1 cellular context compared by ENCODE assay signal in the genomic region with DNA sequence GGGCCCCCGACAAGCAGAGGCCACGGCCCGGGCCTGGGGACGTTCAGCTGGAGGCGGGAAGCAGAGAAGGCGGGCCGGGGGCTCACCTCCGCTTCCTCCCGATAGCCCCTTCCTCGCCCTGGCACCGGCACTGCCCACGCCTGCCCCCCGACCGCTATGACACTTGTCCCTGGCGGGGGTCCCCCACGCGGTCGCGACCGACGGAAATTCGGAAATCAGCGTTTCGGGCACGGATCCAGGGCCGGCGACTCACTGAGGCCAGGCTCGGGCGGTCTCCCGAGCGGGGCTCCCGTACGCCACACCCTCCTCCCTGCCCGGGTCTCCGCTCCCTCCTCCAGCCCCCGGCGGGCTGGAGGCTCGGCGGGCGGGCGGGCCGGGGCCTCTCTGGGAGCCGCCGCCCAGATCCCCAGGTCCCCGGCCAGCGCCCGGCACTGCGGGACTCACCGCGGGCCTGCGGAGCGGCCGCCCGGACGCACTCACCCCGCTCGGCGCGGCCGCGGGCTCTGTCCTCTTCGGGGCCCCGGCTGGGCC.
TF ChIP-seq lines count a peak whose summit lies in the region.

No MANE protein-coding gene starts in this region.

TF ChIP-seq in HepG2, 621 proteins besides CTCF, POLR2A, EP300 and RAD21 (continued from another document and continues in another):
- TF ChIP-seq, protein P1, sequence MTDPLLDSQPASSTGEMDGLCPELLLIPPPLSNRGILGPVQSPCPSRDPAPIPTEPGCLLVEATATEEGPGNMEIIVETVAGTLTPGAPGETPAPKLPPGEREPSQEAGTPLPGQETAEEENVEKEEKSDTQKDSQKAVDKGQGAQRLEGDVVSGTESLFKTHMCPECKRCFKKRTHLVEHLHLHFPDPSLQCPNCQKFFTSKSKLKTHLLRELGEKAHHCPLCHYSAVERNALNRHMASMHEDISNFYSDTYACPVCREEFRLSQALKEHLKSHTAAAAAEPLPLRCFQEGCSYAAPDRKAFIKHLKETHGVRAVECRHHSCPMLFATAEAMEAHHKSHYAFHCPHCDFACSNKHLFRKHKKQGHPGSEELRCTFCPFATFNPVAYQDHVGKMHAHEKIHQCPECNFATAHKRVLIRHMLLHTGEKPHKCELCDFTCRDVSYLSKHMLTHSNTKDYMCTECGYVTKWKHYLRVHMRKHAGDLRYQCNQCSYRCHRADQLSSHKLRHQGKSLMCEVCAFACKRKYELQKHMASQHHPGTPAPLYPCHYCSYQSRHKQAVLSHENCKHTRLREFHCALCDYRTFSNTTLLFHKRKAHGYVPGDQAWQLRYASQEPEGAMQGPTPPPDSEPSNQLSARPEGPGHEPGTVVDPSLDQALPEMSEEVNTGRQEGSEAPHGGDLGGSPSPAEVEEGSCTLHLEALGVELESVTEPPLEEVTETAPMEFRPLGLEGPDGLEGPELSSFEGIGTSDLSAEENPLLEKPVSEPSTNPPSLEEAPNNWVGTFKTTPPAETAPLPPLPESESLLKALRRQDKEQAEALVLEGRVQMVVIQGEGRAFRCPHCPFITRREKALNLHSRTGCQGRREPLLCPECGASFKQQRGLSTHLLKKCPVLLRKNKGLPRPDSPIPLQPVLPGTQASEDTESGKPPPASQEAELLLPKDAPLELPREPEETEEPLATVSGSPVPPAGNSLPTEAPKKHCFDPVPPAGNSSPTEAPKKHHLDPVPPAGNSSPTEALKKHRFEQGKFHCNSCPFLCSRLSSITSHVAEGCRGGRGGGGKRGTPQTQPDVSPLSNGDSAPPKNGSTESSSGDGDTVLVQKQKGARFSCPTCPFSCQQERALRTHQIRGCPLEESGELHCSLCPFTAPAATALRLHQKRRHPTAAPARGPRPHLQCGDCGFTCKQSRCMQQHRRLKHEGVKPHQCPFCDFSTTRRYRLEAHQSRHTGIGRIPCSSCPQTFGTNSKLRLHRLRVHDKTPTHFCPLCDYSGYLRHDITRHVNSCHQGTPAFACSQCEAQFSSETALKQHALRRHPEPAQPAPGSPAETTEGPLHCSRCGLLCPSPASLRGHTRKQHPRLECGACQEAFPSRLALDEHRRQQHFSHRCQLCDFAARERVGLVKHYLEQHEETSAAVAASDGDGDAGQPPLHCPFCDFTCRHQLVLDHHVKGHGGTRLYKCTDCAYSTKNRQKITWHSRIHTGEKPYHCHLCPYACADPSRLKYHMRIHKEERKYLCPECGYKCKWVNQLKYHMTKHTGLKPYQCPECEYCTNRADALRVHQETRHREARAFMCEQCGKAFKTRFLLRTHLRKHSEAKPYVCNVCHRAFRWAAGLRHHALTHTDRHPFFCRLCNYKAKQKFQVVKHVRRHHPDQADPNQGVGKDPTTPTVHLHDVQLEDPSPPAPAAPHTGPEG (CRISPR knock-in tag; IDR thresholded peaks at IDR 0.05), result no peak
- TF ChIP-seq GABPB1 (CRISPR knock-in tag; IDR thresholded peaks at IDR 0.05), result peak; percentile 39; the same call in 1 of the 2 replicates
- TF ChIP-seq ATRX (CRISPR knock-in tag; IDR thresholded peaks at IDR 0.05; ENCODE audit: borderline replicate concordance), result no peak
- TF ChIP-seq, protein P2, sequence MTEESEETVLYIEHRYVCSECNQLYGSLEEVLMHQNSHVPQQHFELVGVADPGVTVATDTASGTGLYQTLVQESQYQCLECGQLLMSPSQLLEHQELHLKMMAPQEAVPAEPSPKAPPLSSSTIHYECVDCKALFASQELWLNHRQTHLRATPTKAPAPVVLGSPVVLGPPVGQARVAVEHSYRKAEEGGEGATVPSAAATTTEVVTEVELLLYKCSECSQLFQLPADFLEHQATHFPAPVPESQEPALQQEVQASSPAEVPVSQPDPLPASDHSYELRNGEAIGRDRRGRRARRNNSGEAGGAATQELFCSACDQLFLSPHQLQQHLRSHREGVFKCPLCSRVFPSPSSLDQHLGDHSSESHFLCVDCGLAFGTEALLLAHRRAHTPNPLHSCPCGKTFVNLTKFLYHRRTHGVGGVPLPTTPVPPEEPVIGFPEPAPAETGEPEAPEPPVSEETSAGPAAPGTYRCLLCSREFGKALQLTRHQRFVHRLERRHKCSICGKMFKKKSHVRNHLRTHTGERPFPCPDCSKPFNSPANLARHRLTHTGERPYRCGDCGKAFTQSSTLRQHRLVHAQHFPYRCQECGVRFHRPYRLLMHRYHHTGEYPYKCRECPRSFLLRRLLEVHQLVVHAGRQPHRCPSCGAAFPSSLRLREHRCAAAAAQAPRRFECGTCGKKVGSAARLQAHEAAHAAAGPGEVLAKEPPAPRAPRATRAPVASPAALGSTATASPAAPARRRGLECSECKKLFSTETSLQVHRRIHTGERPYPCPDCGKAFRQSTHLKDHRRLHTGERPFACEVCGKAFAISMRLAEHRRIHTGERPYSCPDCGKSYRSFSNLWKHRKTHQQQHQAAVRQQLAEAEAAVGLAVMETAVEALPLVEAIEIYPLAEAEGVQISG (CRISPR knock-in tag; IDR thresholded peaks at IDR 0.05), result peak; percentile 7
- TF ChIP-seq ZNF530 (CRISPR knock-in tag; IDR thresholded peaks at IDR 0.05; ENCODE audit: low read depth), result no peak
- TF ChIP-seq GLI4 (CRISPR knock-in tag; IDR thresholded peaks at IDR 0.05; ENCODE audit: borderline replicate concordance), result no peak
- TF ChIP-seq HDAC1 (CRISPR knock-in tag; IDR thresholded peaks at IDR 0.05), result peak; percentile 42; the same call in 1 of the 2 replicates
- 0 out of 2 replicates have a peak, but pooled peaks have one; percentile 32 for TF ChIP-seq ZNF776 (CRISPR knock-in tag; IDR thresholded peaks at IDR 0.05)
- TF ChIP-seq NR2C2 (CRISPR knock-in tag; IDR thresholded peaks at IDR 0.05; ENCODE audit: borderline replicate concordance), result no peak
- TF ChIP-seq, protein P3, sequence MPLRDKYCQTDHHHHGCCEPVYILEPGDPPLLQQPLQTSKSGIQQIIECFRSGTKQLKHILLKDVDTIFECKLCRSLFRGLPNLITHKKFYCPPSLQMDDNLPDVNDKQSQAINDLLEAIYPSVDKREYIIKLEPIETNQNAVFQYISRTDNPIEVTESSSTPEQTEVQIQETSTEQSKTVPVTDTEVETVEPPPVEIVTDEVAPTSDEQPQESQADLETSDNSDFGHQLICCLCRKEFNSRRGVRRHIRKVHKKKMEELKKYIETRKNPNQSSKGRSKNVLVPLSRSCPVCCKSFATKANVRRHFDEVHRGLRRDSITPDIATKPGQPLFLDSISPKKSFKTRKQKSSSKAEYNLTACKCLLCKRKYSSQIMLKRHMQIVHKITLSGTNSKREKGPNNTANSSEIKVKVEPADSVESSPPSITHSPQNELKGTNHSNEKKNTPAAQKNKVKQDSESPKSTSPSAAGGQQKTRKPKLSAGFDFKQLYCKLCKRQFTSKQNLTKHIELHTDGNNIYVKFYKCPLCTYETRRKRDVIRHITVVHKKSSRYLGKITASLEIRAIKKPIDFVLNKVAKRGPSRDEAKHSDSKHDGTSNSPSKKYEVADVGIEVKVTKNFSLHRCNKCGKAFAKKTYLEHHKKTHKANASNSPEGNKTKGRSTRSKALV (CRISPR knock-in tag; IDR thresholded peaks at IDR 0.05), result no peak
- no peak for TF ChIP-seq ZNF441 (CRISPR knock-in tag; IDR thresholded peaks at IDR 0.05; ENCODE audit: borderline replicate concordance)
- TF ChIP-seq ZFP36L2 (CRISPR knock-in tag; IDR thresholded peaks at IDR 0.05), result no peak
- no peak for TF ChIP-seq PHF21A (CRISPR knock-in tag; IDR thresholded peaks at IDR 0.05)
- TF ChIP-seq, protein P4, sequence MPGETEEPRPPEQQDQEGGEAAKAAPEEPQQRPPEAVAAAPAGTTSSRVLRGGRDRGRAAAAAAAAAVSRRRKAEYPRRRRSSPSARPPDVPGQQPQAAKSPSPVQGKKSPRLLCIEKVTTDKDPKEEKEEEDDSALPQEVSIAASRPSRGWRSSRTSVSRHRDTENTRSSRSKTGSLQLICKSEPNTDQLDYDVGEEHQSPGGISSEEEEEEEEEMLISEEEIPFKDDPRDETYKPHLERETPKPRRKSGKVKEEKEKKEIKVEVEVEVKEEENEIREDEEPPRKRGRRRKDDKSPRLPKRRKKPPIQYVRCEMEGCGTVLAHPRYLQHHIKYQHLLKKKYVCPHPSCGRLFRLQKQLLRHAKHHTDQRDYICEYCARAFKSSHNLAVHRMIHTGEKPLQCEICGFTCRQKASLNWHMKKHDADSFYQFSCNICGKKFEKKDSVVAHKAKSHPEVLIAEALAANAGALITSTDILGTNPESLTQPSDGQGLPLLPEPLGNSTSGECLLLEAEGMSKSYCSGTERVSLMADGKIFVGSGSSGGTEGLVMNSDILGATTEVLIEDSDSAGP (CRISPR knock-in tag; IDR thresholded peaks at IDR 0.05; ENCODE audit: borderline replicate concordance), result no peak
- no peak for TF ChIP-seq FOXK2 (IDR thresholded peaks at IDR 0.05)
- TF ChIP-seq SATB2 (CRISPR knock-in tag; IDR thresholded peaks at IDR 0.05), result no peak
- no peak for TF ChIP-seq ZNF616 (CRISPR knock-in tag; IDR thresholded peaks at IDR 0.05; ENCODE audit: low read depth)
- TF ChIP-seq, protein P5, sequence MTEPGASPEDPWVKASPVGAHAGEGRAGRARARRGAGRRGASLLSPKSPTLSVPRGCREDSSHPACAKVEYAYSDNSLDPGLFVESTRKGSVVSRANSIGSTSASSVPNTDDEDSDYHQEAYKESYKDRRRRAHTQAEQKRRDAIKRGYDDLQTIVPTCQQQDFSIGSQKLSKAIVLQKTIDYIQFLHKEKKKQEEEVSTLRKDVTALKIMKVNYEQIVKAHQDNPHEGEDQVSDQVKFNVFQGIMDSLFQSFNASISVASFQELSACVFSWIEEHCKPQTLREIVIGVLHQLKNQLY (CRISPR knock-in tag; IDR thresholded peaks at IDR 0.05), result no peak
- no peak for TF ChIP-seq NONO (IDR thresholded peaks at IDR 0.05)
- TF ChIP-seq NONO (CRISPR knock-in tag; conservative IDR thresholded peaks at IDR 0.05), result no peak
- no peak for TF ChIP-seq NFE2 (CRISPR knock-in tag; IDR thresholded peaks at IDR 0.05)
- TF ChIP-seq, protein P6, sequence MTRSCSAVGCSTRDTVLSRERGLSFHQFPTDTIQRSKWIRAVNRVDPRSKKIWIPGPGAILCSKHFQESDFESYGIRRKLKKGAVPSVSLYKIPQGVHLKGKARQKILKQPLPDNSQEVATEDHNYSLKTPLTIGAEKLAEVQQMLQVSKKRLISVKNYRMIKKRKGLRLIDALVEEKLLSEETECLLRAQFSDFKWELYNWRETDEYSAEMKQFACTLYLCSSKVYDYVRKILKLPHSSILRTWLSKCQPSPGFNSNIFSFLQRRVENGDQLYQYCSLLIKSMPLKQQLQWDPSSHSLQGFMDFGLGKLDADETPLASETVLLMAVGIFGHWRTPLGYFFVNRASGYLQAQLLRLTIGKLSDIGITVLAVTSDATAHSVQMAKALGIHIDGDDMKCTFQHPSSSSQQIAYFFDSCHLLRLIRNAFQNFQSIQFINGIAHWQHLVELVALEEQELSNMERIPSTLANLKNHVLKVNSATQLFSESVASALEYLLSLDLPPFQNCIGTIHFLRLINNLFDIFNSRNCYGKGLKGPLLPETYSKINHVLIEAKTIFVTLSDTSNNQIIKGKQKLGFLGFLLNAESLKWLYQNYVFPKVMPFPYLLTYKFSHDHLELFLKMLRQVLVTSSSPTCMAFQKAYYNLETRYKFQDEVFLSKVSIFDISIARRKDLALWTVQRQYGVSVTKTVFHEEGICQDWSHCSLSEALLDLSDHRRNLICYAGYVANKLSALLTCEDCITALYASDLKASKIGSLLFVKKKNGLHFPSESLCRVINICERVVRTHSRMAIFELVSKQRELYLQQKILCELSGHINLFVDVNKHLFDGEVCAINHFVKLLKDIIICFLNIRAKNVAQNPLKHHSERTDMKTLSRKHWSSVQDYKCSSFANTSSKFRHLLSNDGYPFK (CRISPR knock-in tag; IDR thresholded peaks at IDR 0.05; ENCODE audit: borderline replicate concordance), result no peak
- TF ChIP-seq MTF2 (CRISPR knock-in tag; IDR thresholded peaks at IDR 0.05; ENCODE audit: borderline replicate concordance), result no peak
- peak; percentile 66 for TF ChIP-seq ZFX (CRISPR knock-in tag; IDR thresholded peaks at IDR 0.05; ENCODE audit: low read depth)
- no peak for TF ChIP-seq MED1 (CRISPR knock-in tag; IDR thresholded peaks at IDR 0.05)
- no peak for TF ChIP-seq ZSCAN9 (CRISPR knock-in tag; IDR thresholded peaks at IDR 0.05; ENCODE audit: borderline replicate concordance)
- TF ChIP-seq ZNF138 (CRISPR knock-in tag; IDR thresholded peaks at IDR 0.05; ENCODE audit: low read depth), result no peak
- TF ChIP-seq, protein P7, sequence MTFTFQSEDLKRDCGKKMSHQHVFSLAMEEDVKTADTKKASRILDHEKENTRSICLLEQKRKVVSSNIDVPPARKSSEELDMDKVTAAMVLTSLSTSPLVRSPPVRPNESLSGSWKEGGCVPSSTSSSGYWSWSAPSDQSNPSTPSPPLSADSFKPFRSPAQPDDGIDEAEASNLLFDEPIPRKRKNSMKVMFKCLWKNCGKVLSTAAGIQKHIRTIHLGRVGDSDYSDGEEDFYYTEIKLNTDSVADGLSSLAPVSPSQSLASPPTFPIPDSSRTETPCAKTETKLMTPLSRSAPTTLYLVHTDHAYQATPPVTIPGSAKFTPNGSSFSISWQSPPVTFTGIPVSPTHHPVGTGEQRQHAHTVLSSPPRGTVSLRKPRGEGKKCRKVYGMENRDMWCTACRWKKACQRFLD (CRISPR knock-in tag; IDR thresholded peaks at IDR 0.05; ENCODE audit: borderline replicate concordance), result peak; percentile 40; the same call in 1 of the 2 replicates
- peak; percentile 43; the same call in 1 of the 2 replicates for TF ChIP-seq YEATS4 (CRISPR knock-in tag; IDR thresholded peaks at IDR 0.05; ENCODE audit: borderline replicate concordance)
- TF ChIP-seq TBP (CRISPR knock-in tag; IDR thresholded peaks at IDR 0.05), result no peak
- no peak for TF ChIP-seq NR3C1 (CRISPR knock-in tag; IDR thresholded peaks at IDR 0.05)
- no peak for TF ChIP-seq NFE2L2 (IDR thresholded peaks at IDR 0.05; ENCODE audit: low read length)
- no peak for TF ChIP-seq GABPA (IDR thresholded peaks at IDR 0.05; ENCODE audit: low read depth, low read length)
- no peak for TF ChIP-seq GABPA (CRISPR knock-in tag; IDR thresholded peaks at IDR 0.05; ENCODE audit: low read depth)
- no peak for TF ChIP-seq ZNF615 (CRISPR knock-in tag; IDR thresholded peaks at IDR 0.05; ENCODE audit: borderline replicate concordance)
- TF ChIP-seq, protein P8, sequence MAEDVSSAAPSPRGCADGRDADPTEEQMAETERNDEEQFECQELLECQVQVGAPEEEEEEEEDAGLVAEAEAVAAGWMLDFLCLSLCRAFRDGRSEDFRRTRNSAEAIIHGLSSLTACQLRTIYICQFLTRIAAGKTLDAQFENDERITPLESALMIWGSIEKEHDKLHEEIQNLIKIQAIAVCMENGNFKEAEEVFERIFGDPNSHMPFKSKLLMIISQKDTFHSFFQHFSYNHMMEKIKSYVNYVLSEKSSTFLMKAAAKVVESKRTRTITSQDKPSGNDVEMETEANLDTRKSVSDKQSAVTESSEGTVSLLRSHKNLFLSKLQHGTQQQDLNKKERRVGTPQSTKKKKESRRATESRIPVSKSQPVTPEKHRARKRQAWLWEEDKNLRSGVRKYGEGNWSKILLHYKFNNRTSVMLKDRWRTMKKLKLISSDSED (CRISPR knock-in tag; IDR thresholded peaks at IDR 0.05), result no peak
- peak; percentile 42; the same call in 1 of the 2 replicates for TF ChIP-seq MYC (CRISPR knock-in tag; IDR thresholded peaks at IDR 0.05; ENCODE audit: borderline replicate concordance)
- no peak for TF ChIP-seq KDM3A (CRISPR knock-in tag; IDR thresholded peaks at IDR 0.05; ENCODE audit: low read depth)
